In the genomic region with DNA sequence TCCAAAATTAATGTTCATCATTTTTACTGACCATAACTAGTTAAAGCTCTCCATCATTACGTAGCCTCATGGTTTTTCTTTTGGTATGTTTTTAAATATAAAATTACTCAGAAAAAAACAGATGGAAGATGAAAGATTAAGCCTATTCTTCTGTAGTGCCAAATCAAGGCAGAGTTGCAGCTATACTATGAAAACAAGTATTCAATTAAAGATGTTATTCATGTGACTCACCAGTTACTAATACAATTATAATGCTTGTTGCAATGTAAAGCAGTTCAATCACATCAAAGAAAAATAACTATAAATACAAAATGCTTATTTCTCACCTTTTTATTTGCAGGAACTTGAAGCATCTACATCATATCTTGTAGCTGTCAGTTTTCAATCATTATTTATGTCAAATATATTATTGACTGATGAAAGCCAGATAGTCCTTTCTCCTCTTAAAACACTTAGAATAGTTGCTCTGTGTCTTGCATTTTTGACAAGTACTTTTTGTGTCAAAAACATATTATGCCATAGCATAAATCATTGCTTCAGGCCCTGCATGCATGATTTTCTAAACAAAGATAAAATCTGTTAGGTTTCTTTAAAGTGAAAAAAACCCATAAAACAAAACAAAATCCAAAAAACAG, we compare ENCODE assay signal across 1 cellular context.
TF ChIP-seq lines count a peak whose summit lies in the region.

No MANE protein-coding gene starts in this region.

TF ChIP-seq in SK-N-SH, 30 proteins besides CTCF, POLR2A, EP300 and RAD21 (continued from another document):
- TF ChIP-seq PBX3 (IDR thresholded peaks at IDR 0.05) = peak; percentile 28; the same call in 1 of the 2 replicates
- no peak for TF ChIP-seq POLR2AphosphoS5 (IDR thresholded peaks at IDR 0.05; ENCODE audit: low read depth, low read length)
- 0 out of 2 replicates have a peak, but pooled peaks have one; percentile 15 for TF ChIP-seq TEAD4 (IDR thresholded peaks at IDR 0.05; ENCODE audit: borderline replicate concordance, insufficient read depth)
- TF ChIP-seq FOSL2 (IDR thresholded peaks at IDR 0.05; ENCODE audit: borderline replicate concordance, low read depth) = peak; percentile 50; the same call in 1 of the 2 replicates
- no peak for TF ChIP-seq MEF2A (IDR thresholded peaks at IDR 0.05; ENCODE audit: borderline replicate concordance, low read depth)
- TF ChIP-seq, protein P1, sequence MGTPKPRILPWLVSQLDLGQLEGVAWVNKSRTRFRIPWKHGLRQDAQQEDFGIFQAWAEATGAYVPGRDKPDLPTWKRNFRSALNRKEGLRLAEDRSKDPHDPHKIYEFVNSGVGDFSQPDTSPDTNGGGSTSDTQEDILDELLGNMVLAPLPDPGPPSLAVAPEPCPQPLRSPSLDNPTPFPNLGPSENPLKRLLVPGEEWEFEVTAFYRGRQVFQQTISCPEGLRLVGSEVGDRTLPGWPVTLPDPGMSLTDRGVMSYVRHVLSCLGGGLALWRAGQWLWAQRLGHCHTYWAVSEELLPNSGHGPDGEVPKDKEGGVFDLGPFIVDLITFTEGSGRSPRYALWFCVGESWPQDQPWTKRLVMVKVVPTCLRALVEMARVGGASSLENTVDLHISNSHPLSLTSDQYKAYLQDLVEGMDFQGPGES (IDR thresholded peaks at IDR 0.05; ENCODE audit: low read depth, low read length) = no peak
- TF ChIP-seq CHD2 (IDR thresholded peaks at IDR 0.05; ENCODE audit: low read length, partially characterized antibody) = no peak
- no peak for TF ChIP-seq FOXM1 (IDR thresholded peaks at IDR 0.05; ENCODE audit: low read depth)
- TF ChIP-seq NFIC (IDR thresholded peaks at IDR 0.05; ENCODE audit: borderline replicate concordance) = peak; percentile 31; the same call in 1 of the 2 replicates
- TF ChIP-seq RCOR1 (IDR thresholded peaks at IDR 0.05; ENCODE audit: low read length) = no peak
- no peak for TF ChIP-seq ELF1 (IDR thresholded peaks at IDR 0.05)
- TF ChIP-seq GATA2 (CRISPR knock-in tag; IDR thresholded peaks at IDR 0.05) = no peak
TF ChIP-seq in SK-N-SH: peak in this region for 6.
